In genomic region chr13:79874396-79875360, GRCh38 we compare ENCODE assay signal across 2 cellular contexts.
TF ChIP-seq lines count a peak whose summit lies in the region.

No MANE protein-coding gene starts in this region.

TF ChIP-seq in GM23338, 12 proteins besides CTCF, POLR2A, EP300 and RAD21 (continued from another document):
- TF ChIP-seq ETS1 (IDR thresholded peaks at IDR 0.05) (no peak), EZH2 (IDR thresholded peaks at IDR 0.05; ENCODE audit: low read depth, unreplicated experiment) (no peak), REST (IDR thresholded peaks at IDR 0.05; ENCODE audit: unreplicated experiment) (no peak), JUNB (IDR thresholded peaks at IDR 0.05; ENCODE audit: unreplicated experiment) (no peak), STAT1 (IDR thresholded peaks at IDR 0.05; ENCODE audit: unreplicated experiment) (no peak), ZNF114 (CRISPR knock-in tag; IDR thresholded peaks at IDR 0.05) (no peak)

TF ChIP-seq in SK-N-SH, 30 proteins besides CTCF, POLR2A, EP300 and RAD21 (continued from another document):
- TF ChIP-seq ZBTB33 (IDR thresholded peaks at IDR 0.05; ENCODE audit: borderline replicate concordance, low read depth) (no peak), JUND (IDR thresholded peaks at IDR 0.05) (no peak), MEF2A (IDR thresholded peaks at IDR 0.05; ENCODE audit: borderline replicate concordance, low read depth) (no peak), POLR2AphosphoS5 (IDR thresholded peaks at IDR 0.05; ENCODE audit: low read depth, low read length) (no peak), PBX3 (IDR thresholded peaks at IDR 0.05) (no peak), IRF3 (IDR thresholded peaks at IDR 0.05; ENCODE audit: low read depth, low read length) (no peak), FOXJ3 (CRISPR knock-in tag; IDR thresholded peaks at IDR 0.05) (no peak), CHD2 (IDR thresholded peaks at IDR 0.05; ENCODE audit: low read length, partially characterized antibody) (no peak), USF2 (IDR thresholded peaks at IDR 0.05; ENCODE audit: borderline replicate concordance, low read depth, low read length) (no peak), FOSL2 (IDR thresholded peaks at IDR 0.05; ENCODE audit: borderline replicate concordance, low read depth) (no peak; the same call in 1 of the 2 replicates), RFX5 (IDR thresholded peaks at IDR 0.05; ENCODE audit: low read length) (no peak), ELF1 (IDR thresholded peaks at IDR 0.05) (no peak), FOXM1 (IDR thresholded peaks at IDR 0.05; ENCODE audit: low read depth) (no peak), MAX (IDR thresholded peaks at IDR 0.05; ENCODE audit: low read depth) (no peak), MXI1 (IDR thresholded peaks at IDR 0.05; ENCODE audit: low read depth, low read length) (no peak), GABPA (IDR thresholded peaks at IDR 0.05; ENCODE audit: low read depth) (no peak)
